Comparison of ENCODE assay signal across 23 cellular contexts in genomic region chr14:105107351-105107750, GRCh38. TPM values are rescaled to one million over a fixed set of nuclear protein-coding genes. Genes with fewer than 3 reads are reported as not detected.
DNase-seq lines count a peak whose midpoint lies in the region; ATAC-seq and TF ChIP-seq lines count a peak whose summit lies in the region.
"Had no signal": no experiment of that assay in that cellular context is flagged by ENCODE, and none has a peak within 500 bp of the region (broad histone marks: within the 10 kb centered on the region; RNA-seq: fewer than 3 reads in every experiment).

No MANE protein-coding gene starts in this region.

- TF ChIP-seq EP300 in suprapubic skin (IDR thresholded peaks at IDR 0.05), result no peak

- DNase-seq in T-helper 17 cell, result no peak
- peak; percentile 47 for DNase-seq in mesenteric fat pad (ENCODE audit: low spot score)
- peak; percentile 13 to 14 for DNase-seq in suprapubic skin (ENCODE audit: low spot score in 2 of 2)
- DNase-seq in GM19238 (ENCODE audit: insufficient read length, low spot score), result no peak
- no peak for DNase-seq in type B pancreatic cell (ENCODE audit: extremely low spot score, unreplicated experiment)
- DNase-seq: ACHN; BE2C; C1 segment of cervical spinal cord; CD4-positive, CD25-positive, alpha-beta regulatory T cell; CD8-positive, alpha-beta memory T cell; COR-L47; DMS 273 treated with DMSO at 0.1 percent for 48 hours; DMS53; DND-41; EL had no signal

- H3K4me3 ChIP-seq in HEK293 (ENCODE audit: low read depth, low read length) (no peak overlapping the region), suprapubic skin (no peak overlapping the region)
- H3K4me3 ChIP-seq: GM12878, HAP-1 had no signal

- peaks cover 7% of the 10 kb centered on the region for H3K9me3 Mint-ChIP-seq in type B pancreatic cell
- H3K9me3 Mint-ChIP-seq: CD8-positive, alpha-beta memory T cell had no signal

- peaks cover 10% of the 10 kb centered on the region for H3K27me3 ChIP-seq in suprapubic skin

- H3K4me1 ChIP-seq in HEK293 (ENCODE audit: control insufficient read depth, insufficient read depth, low read length), result peaks cover 4% of the 10 kb centered on the region; the same call in 1 of the 2 replicates
- H3K4me1 ChIP-seq in suprapubic skin, result peaks cover 4% of the 10 kb centered on the region
- H3K4me1 ChIP-seq: BE2C, HAP-1 had no signal

- no peak for TF ChIP-seq POLR2A in suprapubic skin (IDR thresholded peaks at IDR 0.05)

- WGBS in suprapubic skin, result 94% methylated on average over 7 of the region's 7 CpGs

- no peaks in the 10 kb centered on the region for H3K9me3 ChIP-seq in HEK293 (ENCODE audit: control insufficient read depth, insufficient read depth, low read depth, low read length)
- H3K9me3 ChIP-seq in T-helper 17 cell (ENCODE audit: control insufficient read depth, low read length, poor library complexity, severe bottlenecking), result no peaks in the 10 kb centered on the region
- no peaks in the 10 kb centered on the region for H3K9me3 ChIP-seq in suprapubic skin
- H3K9me3 ChIP-seq: BE2C, HAP-1 had no signal

- CTCF ChIA-PET in HEK293 (lab: Yijun Ruan, JAX), result interaction anchor here (0.7 to 1.2 kb wide), 4 partner anchors 9 to 19 kb away, joined by 3 to 5 read pairs (median 4); no protein-coding TSS in a partner anchor

- H3K27me3 Mint-ChIP-seq in T-helper 17 cell, result peaks cover 49% of the 10 kb centered on the region
- H3K27me3 Mint-ChIP-seq in type B pancreatic cell, result peaks cover 18% of the 10 kb centered on the region

- no peak for ATAC-seq in T-helper 17 cell
- no peak for ATAC-seq in activated CD4-positive, CD25-positive, alpha-beta regulatory T cell treated with anti-CD3 and anti-CD28 coated beads, Interleukin-2, amount 50 U/mL, for 24 hours
- ATAC-seq: GM12878, HepG2 had no signal

- H3K27ac Mint-ChIP-seq in T-helper 17 cell (peak overlapping the region; percentile 47), type B pancreatic cell (no peak overlapping the region)
- H3K27ac Mint-ChIP-seq: CD8-positive, alpha-beta memory T cell; IgD-negative memory B cell had no signal

- no peak overlapping the region for H3K4me3 Mint-ChIP-seq in T-helper 17 cell
- H3K4me3 Mint-ChIP-seq in type B pancreatic cell, result no peak overlapping the region
- H3K4me3 Mint-ChIP-seq: CD4-positive, CD25-positive, alpha-beta regulatory T cell; CD8-positive, alpha-beta memory T cell; IgD-negative memory B cell had no signal

- H3K4me1 Mint-ChIP-seq in T-helper 17 cell, result peaks cover 8% of the 10 kb centered on the region
- H3K4me1 Mint-ChIP-seq in type B pancreatic cell (ENCODE audit: unreplicated experiment), result no peaks in the 10 kb centered on the region

- H3K27ac ChIP-seq in HEK293 (ENCODE audit: extremely low read depth, low read depth, low read length) (no peak overlapping the region), suprapubic skin (no peak overlapping the region)

- TF ChIP-seq CTCF in HEK293 (tag by site-specific recombination; IDR thresholded peaks at IDR 0.05) (no peak), suprapubic skin (IDR thresholded peaks at IDR 0.05) (no peak), type B pancreatic cell (conservative IDR thresholded peaks at IDR 0.05) (no peak)

- H3K36me3 Mint-ChIP-seq in T-helper 17 cell (ENCODE audit: low read depth) (peaks cover 6% of the 10 kb centered on the region), type B pancreatic cell (no peaks in the 10 kb centered on the region)
- H3K36me3 Mint-ChIP-seq: CD4-positive, CD25-positive, alpha-beta regulatory T cell; IgD-negative memory B cell had no signal

- POLR2A ChIA-PET in HEK293 (lab: Yijun Ruan, JAX), result interaction anchor here (0.7 kb wide), 1 partner anchor 210 kb away, joined by 3 read pairs; no protein-coding TSS in a partner anchor

- H3K36me3 ChIP-seq in HEK293 (ENCODE audit: control insufficient read depth in 2 of 2, insufficient read depth in 1 of 2, low read length in 2 of 2) (no peaks in the 10 kb centered on the region), suprapubic skin (no peaks in the 10 kb centered on the region)
- H3K36me3 ChIP-seq: BE2C, HAP-1 had no signal

TF ChIP-seq in HEK293, 187 proteins besides CTCF, POLR2A, EP300 and RAD21:
- no peak for TF ChIP-seq ZNF48 (tag by site-specific recombination; IDR thresholded peaks at IDR 0.05)
- no peak for TF ChIP-seq ZNF341 (tag by site-specific recombination; IDR thresholded peaks at IDR 0.05; ENCODE audit: low read depth)
- no peak for TF ChIP-seq KLF10 (tag by site-specific recombination; IDR thresholded peaks at IDR 0.05)
- no peak for TF ChIP-seq ZSCAN16 (tag by site-specific recombination; IDR thresholded peaks at IDR 0.05)
- TF ChIP-seq ZNF843 (tag by site-specific recombination; IDR thresholded peaks at IDR 0.05), result no peak
- no peak for TF ChIP-seq ZNF660 (tag by site-specific recombination; IDR thresholded peaks at IDR 0.05)
- TF ChIP-seq ZNF335 (tag by site-specific recombination; conservative IDR thresholded peaks at IDR 0.05), result no peak
- no peak for TF ChIP-seq ZNF830 (tag by site-specific recombination; IDR thresholded peaks at IDR 0.05; ENCODE audit: low read depth)
- TF ChIP-seq ZNF121 (tag by site-specific recombination; IDR thresholded peaks at IDR 0.05), result 0 out of 2 replicates have a peak, but pooled peaks have one; percentile 23

RNA-seq across cellular contexts. Expression of gene GPR132, which starts 42.1 kb away (rescaled TPM):
- total RNA-seq in T-helper 17 cell, result 10 to 100 TPM; 43.4 to 47.1 TPM
- total RNA-seq in mesenteric fat pad, result 4.5 TPM
- 1 to 10 TPM in 2 of 4 donors, under 1 TPM in 2; 0.95 to 2.7 (median 1.3) TPM for total RNA-seq in suprapubic skin
- 0.24 and 0.33 TPM in 2 replicates for total RNA-seq in type B pancreatic cell (ENCODE audit: low replicate concordance)
- total RNA-seq: G401, H1, HepG2 had no signal

Comparison
In these comparisons a context has a peak if more than half of its experiments do, and no peak if none do; other contexts are left out.
1. DNase-seq: peak in mesenteric fat pad (single experiment) and suprapubic skin (2 of 2); none in T-helper 17 cell (0 of 3), GM19238 (single experiment) and type B pancreatic cell (single experiment).